ENCODE assay signal across 21 cellular contexts in the genomic region with DNA sequence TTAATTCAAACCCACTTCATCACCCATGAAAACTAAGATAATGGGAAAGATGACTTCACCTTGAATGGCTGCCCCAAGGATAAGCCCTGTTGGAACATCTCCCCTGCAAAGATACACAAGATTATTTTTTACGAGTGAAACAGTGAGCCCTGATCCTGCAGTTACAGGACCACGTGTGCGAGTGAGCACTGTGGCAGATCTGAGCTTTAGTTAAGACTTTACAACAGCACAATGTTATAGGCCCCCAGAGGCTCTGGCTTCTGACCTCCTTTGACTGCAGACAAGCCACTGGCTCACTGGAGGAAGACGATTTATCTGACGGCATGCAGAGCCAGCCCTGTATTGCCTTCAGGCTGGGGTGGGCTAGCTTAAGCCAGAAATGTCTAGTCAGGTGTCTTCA.
DNase-seq lines count a peak whose midpoint lies in the region; ATAC-seq and TF ChIP-seq lines count a peak whose summit lies in the region.
"Had no signal": no experiment of that assay in that cellular context is flagged by ENCODE, and none has a peak within 500 bp of the region (broad histone marks: within the 10 kb centered on the region; RNA-seq: fewer than 3 reads in every experiment).

No MANE protein-coding gene starts in this region.

- H3K9me3 Mint-ChIP-seq in CD8-positive, alpha-beta T cell, result peaks cover 3% of the 10 kb centered on the region
- H3K9me3 Mint-ChIP-seq: GM23338, H9, HFFc6 had no signal

- CTCF ChIA-PET in HEK293 (lab: Yijun Ruan, JAX), result no interaction called here
- CTCF ChIA-PET in CD8-positive, alpha-beta T cell (lab: Charles Lee), result no interaction called here

- H3K4me1 ChIP-seq in HEK293 (ENCODE audit: control insufficient read depth, insufficient read depth, low read length), result no peaks in the 10 kb centered on the region
- no peaks in the 10 kb centered on the region for H3K4me1 ChIP-seq in CD8-positive, alpha-beta T cell (ENCODE audit: insufficient read depth, low read length)
- H3K4me1 ChIP-seq: BLaER1 had no signal

- intact Hi-C loops in sciatic nerve (cut with DNase I), result no loop called here
- intact Hi-C loops in CD8-positive, alpha-beta T cell (cut with DNase I, micrococcal nuclease), result no loop called here

- H3K4me1 Mint-ChIP-seq in CD8-positive, alpha-beta T cell (ENCODE audit: low read depth), result no peaks in the 10 kb centered on the region
- H3K4me1 Mint-ChIP-seq: B cell; CD4-positive, CD25-positive, alpha-beta regulatory T cell; GM23338; H9 had no signal

- no peaks in the 10 kb centered on the region for H3K9me3 ChIP-seq in HEK293 (ENCODE audit: control insufficient read depth, insufficient read depth, low read depth, low read length)
- no peaks in the 10 kb centered on the region for H3K9me3 ChIP-seq in CD8-positive, alpha-beta T cell (ENCODE audit: low read length)

- H3K36me3 Mint-ChIP-seq in CD8-positive, alpha-beta T cell, result no peaks in the 10 kb centered on the region
- H3K36me3 Mint-ChIP-seq: CD4-positive, CD25-positive, alpha-beta regulatory T cell; CD8-positive, alpha-beta memory T cell had no signal

- DNase-seq in NB4 (ENCODE audit: low read depth) (peak; percentile 66), sciatic nerve (ENCODE audit: low spot score) (no peak), HT-29 (ENCODE audit: low spot score) (no peak), NCI-H524 (lab: John Stamatoyannopoulos, UW) (no peak)
- no peak for DNase-seq in CD8-positive, alpha-beta T cell
- DNase-seq: Calu3; CD4-positive, CD25-positive, alpha-beta regulatory T cell; CD8-positive, alpha-beta memory T cell; COR-L47; DMS53; DMS79 treated with DMSO at 0.1 percent for 48 hours; GF-D8; H9; HFFc6 had no signal

- no peak overlapping the region for H3K4me3 ChIP-seq in HEK293 (ENCODE audit: low read depth, low read length)
- no peak overlapping the region for H3K4me3 ChIP-seq in NB4 (ENCODE audit: low read depth, low read length)
- no peak overlapping the region for H3K4me3 ChIP-seq in CD8-positive, alpha-beta T cell (ENCODE audit: low read depth, low read length)
- H3K4me3 ChIP-seq: BLaER1, GM23338 had no signal

- H3K36me3 ChIP-seq in HEK293 (ENCODE audit: control insufficient read depth in 2 of 2, insufficient read depth in 1 of 2, low read length in 2 of 2), result no peaks in the 10 kb centered on the region
- H3K36me3 ChIP-seq in CD8-positive, alpha-beta T cell (ENCODE audit: insufficient read depth, low read length), result no peaks in the 10 kb centered on the region
- H3K36me3 ChIP-seq: BLaER1 had no signal

- TF ChIP-seq CTCF in HEK293 (tag by site-specific recombination; IDR thresholded peaks at IDR 0.05) (no peak), NB4 (IDR thresholded peaks at IDR 0.05; ENCODE audit: low read depth, low read length) (no peak)
- TF ChIP-seq CTCF in CD8-positive, alpha-beta T cell (IDR thresholded peaks at IDR 0.05), result no peak

- POLR2A ChIA-PET in HEK293 (lab: Yijun Ruan, JAX), result no interaction called here
- POLR2A ChIA-PET in CD8-positive, alpha-beta T cell (lab: Charles Lee), result no interaction called here

- H3K27ac ChIP-seq in HEK293 (ENCODE audit: extremely low read depth, low read depth, low read length), result no peak overlapping the region
- H3K27ac ChIP-seq in CD8-positive, alpha-beta T cell (ENCODE audit: low read depth, low read length), result no peak overlapping the region
- H3K27ac ChIP-seq: 22Rv1, BLaER1, C4-2B had no signal

- peak; percentile 86 for ATAC-seq in sciatic nerve
- no peak for ATAC-seq in CD8-positive, alpha-beta T cell
- ATAC-seq: GM23338, HCT116 had no signal

- no peak overlapping the region for H3K4me3 Mint-ChIP-seq in CD8-positive, alpha-beta T cell
- H3K4me3 Mint-ChIP-seq: B cell; CD4-positive, CD25-positive, alpha-beta regulatory T cell; CD8-positive, alpha-beta memory T cell; GM23338; H9; HFFc6 had no signal

- no peak for TF ChIP-seq POLR2A in NB4 (IDR thresholded peaks at IDR 0.05; ENCODE audit: extremely low read depth, insufficient read length)

- H3K27ac Mint-ChIP-seq in CD8-positive, alpha-beta T cell, result no peak overlapping the region
- H3K27ac Mint-ChIP-seq: B cell; CD4-positive, CD25-positive, alpha-beta regulatory T cell; CD8-positive, alpha-beta memory T cell; GM23338; H9; HFFc6 had no signal

- H3K27me3 Mint-ChIP-seq in CD8-positive, alpha-beta T cell (ENCODE audit: low read depth), result peaks cover 2% of the 10 kb centered on the region
- H3K27me3 Mint-ChIP-seq: B cell; CD4-positive, CD25-positive, alpha-beta regulatory T cell had no signal

- H3K27me3 ChIP-seq in CD8-positive, alpha-beta T cell (ENCODE audit: insufficient read depth, low read length), result no peaks in the 10 kb centered on the region
- H3K27me3 ChIP-seq: BLaER1 had no signal

TF ChIP-seq in HEK293, 187 proteins besides CTCF, POLR2A, EP300 and RAD21:
- TF ChIP-seq SCRT1 (tag by site-specific recombination; IDR thresholded peaks at IDR 0.05; ENCODE audit: borderline replicate concordance) (no peak), ZNF16 (tag by site-specific recombination; IDR thresholded peaks at IDR 0.05; ENCODE audit: low read depth) (no peak), GLIS1 (tag by site-specific recombination; IDR thresholded peaks at IDR 0.05) (peak; percentile 95)
- TF ChIP-seq, protein P1, sequence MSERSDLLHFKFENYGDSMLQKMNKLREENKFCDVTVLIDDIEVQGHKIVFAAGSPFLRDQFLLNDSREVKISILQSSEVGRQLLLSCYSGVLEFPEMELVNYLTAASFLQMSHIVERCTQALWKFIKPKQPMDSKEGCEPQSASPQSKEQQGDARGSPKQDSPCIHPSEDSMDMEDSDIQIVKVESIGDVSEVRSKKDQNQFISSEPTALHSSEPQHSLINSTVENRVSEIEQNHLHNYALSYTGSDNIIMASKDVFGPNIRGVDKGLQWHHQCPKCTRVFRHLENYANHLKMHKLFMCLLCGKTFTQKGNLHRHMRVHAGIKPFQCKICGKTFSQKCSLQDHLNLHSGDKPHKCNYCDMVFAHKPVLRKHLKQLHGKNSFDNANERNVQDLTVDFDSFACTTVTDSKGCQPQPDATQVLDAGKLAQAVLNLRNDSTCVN (tag by site-specific recombination; optimal IDR thresholded peaks at IDR 0.05), result no peak
